8 cellular contexts compared by ENCODE assay signal in the genomic region with DNA sequence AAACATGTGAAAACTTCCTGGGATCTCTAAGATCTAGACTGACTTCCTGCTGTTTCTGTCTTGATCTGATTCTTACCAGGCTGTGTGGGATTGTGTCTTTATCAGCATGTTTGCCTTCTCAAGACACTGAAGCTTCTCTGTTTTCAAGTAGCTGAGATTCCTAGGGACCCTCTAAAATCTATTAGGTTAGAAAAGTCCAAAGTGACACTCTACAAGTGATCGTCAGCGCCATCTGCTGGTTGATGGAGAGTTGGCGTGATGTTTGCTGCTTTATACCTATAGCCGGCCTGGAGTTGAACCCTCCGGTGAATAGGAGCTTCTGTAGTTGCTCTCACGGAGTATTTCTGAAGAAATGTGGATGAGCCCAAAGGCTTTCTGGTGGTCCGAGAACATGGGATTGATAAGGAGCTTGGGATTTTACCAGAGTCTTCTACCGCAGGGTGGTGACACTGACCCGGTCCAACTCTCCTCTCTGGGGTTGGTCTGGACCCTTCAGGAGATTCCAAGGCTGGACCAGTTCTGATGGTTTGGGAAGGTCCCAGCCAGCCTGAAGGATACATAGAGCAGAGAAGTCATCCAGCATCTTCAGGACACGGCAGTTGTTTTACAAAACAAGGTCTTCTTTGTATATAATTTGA.
DNase-seq lines count a peak whose midpoint lies in the region; ATAC-seq, FAIRE-seq and TF ChIP-seq lines count a peak whose summit lies in the region.

No MANE protein-coding gene starts in this region.

- H3K4me1 ChIP-seq in GM23248 (ENCODE audit: insufficient read depth): peaks cover 7% of the 10 kb centered on the region
- no peaks in the 10 kb centered on the region for H3K4me1 ChIP-seq in keratinocyte (ENCODE audit: control insufficient read depth, extremely low read depth, insufficient read depth, low read length)

- H3K36me3 ChIP-seq in GM23248 (ENCODE audit: low read depth): no peaks in the 10 kb centered on the region
- peaks cover 12% of the 10 kb centered on the region for H3K36me3 ChIP-seq in WERI-Rb-1
- H3K36me3 ChIP-seq in keratinocyte (ENCODE audit: control insufficient read depth in 2 of 2, extremely low read depth in 1 of 2, insufficient read depth in 2 of 2, low read length in 2 of 2): peaks cover 50 to 78% of the 10 kb centered on the region in 2 experiments

- H3K79me2 ChIP-seq in GM23248 (ENCODE audit: insufficient read depth) (no peaks in the 10 kb centered on the region), keratinocyte (ENCODE audit: control insufficient read depth, insufficient read depth, low read length) (peaks cover 5% of the 10 kb centered on the region)

- H3K9me1 ChIP-seq in keratinocyte (ENCODE audit: control insufficient read depth, extremely low read depth, insufficient read depth, low read length): no peaks in the 10 kb centered on the region

- H3K4me2 ChIP-seq in GM23248 (ENCODE audit: unreplicated experiment): no peak overlapping the region
- H3K4me2 ChIP-seq in keratinocyte (ENCODE audit: control insufficient read depth, extremely low read depth, insufficient read depth, low read depth, low read length): no peak overlapping the region

- H3K9ac ChIP-seq in GM23248 (no peak overlapping the region), keratinocyte (ENCODE audit: control insufficient read depth, extremely low read depth, insufficient read depth, low read length) (no peak overlapping the region)

- FAIRE-seq in keratinocyte (lab: Jason Lieb, UNC): no peak

- in situ Hi-C loops in GM23248 (cut with MboI): no loop called here
- in situ Hi-C loops in T47D (cut with HindIII; ENCODE audit: low pct_unique_long_range_greater_than_20kb, low sequenced_read_pairs): no loop called here

- H3K27ac ChIP-seq in GM23248: no peak overlapping the region
- no peak overlapping the region for H3K27ac ChIP-seq in WERI-Rb-1
- no peak overlapping the region for H3K27ac ChIP-seq in keratinocyte (ENCODE audit: control insufficient read depth, insufficient read depth, low read length)

- H4K20me1 ChIP-seq in GM23248 (ENCODE audit: insufficient read depth) (no peaks in the 10 kb centered on the region), keratinocyte (ENCODE audit: control insufficient read depth, extremely low read depth, insufficient read depth, low read length) (peaks cover 23% of the 10 kb centered on the region)

- 0 out of 2 replicates have a peak overlapping the region, but pooled peaks have one; percentile 1 for H2AFZ ChIP-seq in GM23248
- H2AFZ ChIP-seq in keratinocyte (ENCODE audit: control insufficient read depth, low read length): no peak overlapping the region

- no peak overlapping the region for H3K4me3 ChIP-seq in GM23248
- H3K4me3 ChIP-seq in WERI-Rb-1 (ENCODE audit: low read depth, low read length): no peak overlapping the region
- H3K4me3 ChIP-seq in keratinocyte (ENCODE audit: control insufficient read depth in 2 of 3, extremely low read depth in 1 of 3, insufficient read depth in 2 of 3, low read depth in 1 of 3, low read length in 3 of 3): no peak overlapping the region

- dilution Hi-C loops in keratinocyte (cut with MboI; ENCODE audit: extremely low pct_ligation_motif_present, low sequenced_read_pairs): no loop called here

- DNase-seq in C1 segment of cervical spinal cord (lab: John Stamatoyannopoulos, UW): peak in 8 of 14 donors; percentile 1 to 43 (median 16)
- DNase-seq in GM23248: peak; percentile 71
- DNase-seq in NCI-H2029 (lab: John Stamatoyannopoulos, UW): peak; percentile 34
- DNase-seq in WERI-Rb-1: peak; percentile 76
- DNase-seq in T47D (ENCODE audit: low read depth in 1 of 2, low spot score in 1 of 2): peak; percentile 21 to 64
- no peak for DNase-seq in keratinocyte (ENCODE audit: low read depth, low spot score)
- DNase-seq in stimulated activated CD4-positive, alpha-beta T cell treated with anti-CD3 and anti-CD28 coated beads, Interleukin-2, amount 100 ng/mL, for 24 hours: peak; percentile 86

- WGBS in GM23248 (ENCODE audit: low coverage in 1 of 2, low lambda C conversion rate in 2 of 2, missing lambda C conversion rate in 2 of 2), 2 experiments: 33 to 38% methylated on average over 10 of the region's 10 CpGs

- no peaks in the 10 kb centered on the region for H3K9me2 ChIP-seq in GM23248 (ENCODE audit: insufficient read depth)

- TF ChIP-seq CTCF in WERI-Rb-1 (IDR thresholded peaks at IDR 0.05; ENCODE audit: low read depth, low read length): peak; percentile 82
- peak; percentile 74 to 89 (median 74) for TF ChIP-seq CTCF in keratinocyte (optimal IDR thresholded peaks at IDR 0.05 in 1 of 3, IDR thresholded peaks at IDR 0.05 in 1 of 3, conservative IDR thresholded peaks at IDR 0.05 in 1 of 3; ENCODE audit: extremely low read depth in 1 of 3, insufficient read depth in 2 of 3, low read length in 3 of 3)

- no peaks in the 10 kb centered on the region for H3F3A ChIP-seq in GM23248 (ENCODE audit: insufficient read depth)

- H3K9me3 ChIP-seq in GM23248 (ENCODE audit: low read depth) (no peaks in the 10 kb centered on the region), WERI-Rb-1 (ENCODE audit: severe bottlenecking) (no peaks in the 10 kb centered on the region), keratinocyte (ENCODE audit: control insufficient read depth, low read depth, low read length) (no peaks in the 10 kb centered on the region)

- ATAC-seq in HG03039 (IDR thresholded peaks at IDR 0.05; ENCODE audit: unreplicated experiment): no peak

- H3K27me3 ChIP-seq in GM23248 (replicated peaks; ENCODE audit: insufficient read depth) (no peaks in the 10 kb centered on the region), WERI-Rb-1 (ENCODE audit: insufficient read depth, low read depth, severe bottlenecking) (no peaks in the 10 kb centered on the region), keratinocyte (ENCODE audit: control insufficient read depth, extremely low read depth, insufficient read depth, low read length) (no peaks in the 10 kb centered on the region)
